ENCODE assay signal across 8 cellular contexts in genomic region chr1:159071970-159072582, GRCh38.
DNase-seq lines count a peak whose midpoint lies in the region; ATAC-seq and TF ChIP-seq lines count a peak whose summit lies in the region.

No MANE protein-coding gene starts in this region.

- no peak overlapping the region for H3K27ac ChIP-seq in tibial artery

- H3K9me3 ChIP-seq in tibial artery = no peaks in the 10 kb centered on the region

- H3K4me1 ChIP-seq in tibial artery = no peaks in the 10 kb centered on the region

- H3K27me3 ChIP-seq in tibial artery = no peaks in the 10 kb centered on the region

- no peak overlapping the region for H3K4me3 ChIP-seq in cardiac fibroblast (replicated peaks in 1 of 2; ENCODE audit: low read depth in 2 of 2, low read length in 2 of 2)
- no peak overlapping the region for H3K4me3 ChIP-seq in tibial artery

- H3K36me3 ChIP-seq in tibial artery = no peaks in the 10 kb centered on the region

- intact Hi-C loops in tibial artery (cut with DNase I; ENCODE audit: low total_unique reads) = loop anchor here (5.0 kb wide), 1 partner anchor 865 kb away; no protein-coding TSS in a partner anchor

- DNase-seq in COLO829 (ENCODE audit: low spot score) = peak; percentile 83
- DNase-seq in HS-5 (ENCODE audit: low read depth) = peak; percentile 33
- DNase-seq in NOMO-1 treated with dmso at 0.1 percent for 144 hours (lab: John Stamatoyannopoulos, UW; ENCODE audit: unreplicated experiment) = peak; percentile 29
- peak; percentile 84 to 88 for DNase-seq in cardiac fibroblast (ENCODE audit: low read depth in 2 of 2)
- DNase-seq in kidney glomerular epithelial cell (lab: John Stamatoyannopoulos, UW) = peak; percentile 54
- no peak for DNase-seq in tibial artery

- peak; percentile 62 for TF ChIP-seq CTCF in cardiac fibroblast (IDR thresholded peaks at IDR 0.05; ENCODE audit: low read depth, low read length)
- TF ChIP-seq CTCF in tibial artery (IDR thresholded peaks at IDR 0.05) = peak; percentile 69 to 73

- ATAC-seq in HG03045 (IDR thresholded peaks at IDR 0.05; ENCODE audit: unreplicated experiment) (no peak), GM21515 (IDR thresholded peaks at IDR 0.05; ENCODE audit: unreplicated experiment) (no peak)

Comparison
In these comparisons a context has a peak if more than half of its experiments do, and no peak if none do; other contexts are left out.
1. DNase-seq: peak in COLO829 (single experiment), HS-5 (single experiment), NOMO-1 treated with dmso at 0.1 percent for 144 hours (single experiment), cardiac fibroblast (2 of 2) and kidney glomerular epithelial cell (single experiment); none in tibial artery (0 of 2).